ENCODE assay signal across 8 cellular contexts in the genomic region with DNA sequence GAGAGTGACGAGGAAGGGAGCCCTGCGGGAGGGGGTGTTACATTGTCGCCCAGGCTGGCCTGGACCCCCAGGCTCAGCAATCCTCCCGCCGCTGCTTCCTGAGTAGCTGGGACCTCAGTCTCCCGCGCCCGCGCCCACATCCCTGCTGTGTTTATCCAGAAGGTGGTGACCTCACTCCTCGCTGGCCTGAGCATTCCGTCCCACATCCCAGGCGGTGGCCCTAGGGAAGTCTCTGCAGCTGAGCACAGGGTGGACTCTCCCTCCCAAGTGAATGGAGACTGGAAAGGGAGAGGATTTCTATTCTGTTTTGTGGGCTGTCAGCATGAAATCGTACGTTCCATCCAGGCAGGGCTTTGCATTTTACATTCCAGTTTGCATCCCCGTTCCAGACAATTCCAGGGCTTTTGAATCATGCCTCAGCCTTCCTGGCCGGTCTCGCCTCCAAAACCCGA. TPM values are rescaled to one million over a fixed set of nuclear protein-coding genes. Genes with fewer than 3 reads are reported as not detected.
DNase-seq lines count a peak whose midpoint lies in the region; ATAC-seq and TF ChIP-seq lines count a peak whose summit lies in the region.

No MANE protein-coding gene starts in this region.

- CTCF ChIA-PET in T-cell (lab: Charles Lee) = no interaction called here

- POLR2A ChIA-PET in T-cell (lab: Charles Lee) = no interaction called here

- TF ChIP-seq CTCF in fibroblast of villous mesenchyme (IDR thresholded peaks at IDR 0.05; ENCODE audit: insufficient read depth, low read depth, low read length) (no peak), neural crest cell (conservative IDR thresholded peaks at IDR 0.05) (no peak)

- no peak overlapping the region for H3K27ac Mint-ChIP-seq in stimulated activated naive CD8-positive, alpha-beta T cell treated with anti-CD3 and anti-CD28 coated beads, Interleukin-15, Interleukin-2, amounts not matched to agents 100 ng/mL and 50 ng/mL, for 24 hours
- H3K27ac Mint-ChIP-seq in T-cell (peak overlapping the region; percentile 93 to 94), neural crest cell (ENCODE audit: unreplicated experiment) (peak overlapping the region; percentile 96)

- peak overlapping the region; percentile 93 for H3K4me3 ChIP-seq in fibroblast of villous mesenchyme (ENCODE audit: low read depth, low read length)

- peak overlapping the region; percentile 92 for H3K4me3 Mint-ChIP-seq in stimulated activated naive CD8-positive, alpha-beta T cell treated with anti-CD3 and anti-CD28 coated beads, Interleukin-15, Interleukin-2, amounts not matched to agents 100 ng/mL and 50 ng/mL, for 24 hours
- H3K4me3 Mint-ChIP-seq in T-cell (peak overlapping the region; percentile 95 to 97 (median 96)), neural crest cell (peak overlapping the region; percentile 97)

- no peak for ATAC-seq in stimulated activated naive CD8-positive, alpha-beta T cell treated with anti-CD3 and anti-CD28 coated beads, Interleukin-15, Interleukin-2, amounts not matched to agents 100 U/mL and 50 U/mL, for 24 hours
- ATAC-seq in T-cell (replicated peaks in 1 of 4) = peak in 1 of 4 experiments; percentile 0
- no peak for ATAC-seq in GM18517 (IDR thresholded peaks at IDR 0.05; ENCODE audit: unreplicated experiment)

- DNase-seq in stimulated activated naive CD8-positive, alpha-beta T cell treated with anti-CD3 and anti-CD28 coated beads, Interleukin-15, Interleukin-2, amounts not matched to agents 100 U/mL and 50 U/mL, for 24 hours = no peak
- DNase-seq in T-cell (peak in 2 of 34 experiments; percentile 0 to 1), fibroblast of villous mesenchyme (ENCODE audit: low read depth) (peak; percentile 61), neural crest cell (ENCODE audit: low read depth, low spot score) (no peak), NAMALWA (ENCODE audit: low spot score) (no peak), inferior parietal cortex (ENCODE audit: extremely low spot score) (no peak)

- peaks cover 11% of the 10 kb centered on the region for H3K9me3 Mint-ChIP-seq in stimulated activated naive CD8-positive, alpha-beta T cell treated with anti-CD3 and anti-CD28 coated beads, Interleukin-15, Interleukin-2, amounts not matched to agents 100 ng/mL and 50 ng/mL, for 24 hours
- H3K9me3 Mint-ChIP-seq in T-cell = peaks cover 0 to 20% (median 12%) of the 10 kb centered on the region in 3 donors
- peaks cover 1% of the 10 kb centered on the region for H3K9me3 Mint-ChIP-seq in neural crest cell

- H3K36me3 Mint-ChIP-seq in stimulated activated naive CD8-positive, alpha-beta T cell treated with anti-CD3 and anti-CD28 coated beads, Interleukin-15, Interleukin-2, amounts not matched to agents 100 ng/mL and 50 ng/mL, for 24 hours (ENCODE audit: low read depth) = peaks cover 25% of the 10 kb centered on the region
- peaks cover 21% of the 10 kb centered on the region for H3K36me3 Mint-ChIP-seq in T-cell
- peaks cover 9% of the 10 kb centered on the region for H3K36me3 Mint-ChIP-seq in neural crest cell (ENCODE audit: low read depth)

- peaks cover 24% of the 10 kb centered on the region for H3K4me1 Mint-ChIP-seq in stimulated activated naive CD8-positive, alpha-beta T cell treated with anti-CD3 and anti-CD28 coated beads, Interleukin-15, Interleukin-2, amounts not matched to agents 100 ng/mL and 50 ng/mL, for 24 hours (ENCODE audit: low read depth)
- H3K4me1 Mint-ChIP-seq in T-cell = peaks cover 28 to 33% (median 31%) of the 10 kb centered on the region in 3 donors
- peaks cover 26% of the 10 kb centered on the region for H3K4me1 Mint-ChIP-seq in neural crest cell

- H3K27me3 Mint-ChIP-seq in stimulated activated naive CD8-positive, alpha-beta T cell treated with anti-CD3 and anti-CD28 coated beads, Interleukin-15, Interleukin-2, amounts not matched to agents 100 ng/mL and 50 ng/mL, for 24 hours = no peaks in the 10 kb centered on the region
- no peaks in the 10 kb centered on the region for H3K27me3 Mint-ChIP-seq in T-cell
- H3K27me3 Mint-ChIP-seq in neural crest cell (ENCODE audit: low read depth) = no peaks in the 10 kb centered on the region

RNA-seq across cellular contexts. Expression of gene ZNF765, which starts 0.4 kb away (rescaled TPM):
- total RNA-seq in T-cell (10 to 100 TPM in 4 of 5 donors, 1 to 10 TPM in 1; 8.7 to 19.9 (median 13.9) TPM), fibroblast of villous mesenchyme (9.7 and 14.2 TPM in 2 replicates), neural crest cell (10.1 and 10.8 TPM in 2 replicates)

RNA-seq across cellular contexts. Expression of gene ZNF525, which starts 29.0 kb away (rescaled TPM):
- 10 to 100 TPM; 20.1 to 27.0 (median 26.1) TPM for total RNA-seq in T-cell
- total RNA-seq in fibroblast of villous mesenchyme = 1.7 and 2.6 TPM in 2 replicates
- total RNA-seq in neural crest cell = 6.9 and 8.4 TPM in 2 replicates

RNA-seq across cellular contexts. Expression of gene ZNF761, which starts 37.2 kb away (rescaled TPM):
- total RNA-seq in T-cell (10 to 100 TPM in 3 of 5 donors, 1 to 10 TPM in 2; 9.6 to 14.5 (median 13.0) TPM), fibroblast of villous mesenchyme (8.7 and 13.8 TPM in 2 replicates), neural crest cell (10.0 and 10.5 TPM in 2 replicates)
